In the genomic region with DNA sequence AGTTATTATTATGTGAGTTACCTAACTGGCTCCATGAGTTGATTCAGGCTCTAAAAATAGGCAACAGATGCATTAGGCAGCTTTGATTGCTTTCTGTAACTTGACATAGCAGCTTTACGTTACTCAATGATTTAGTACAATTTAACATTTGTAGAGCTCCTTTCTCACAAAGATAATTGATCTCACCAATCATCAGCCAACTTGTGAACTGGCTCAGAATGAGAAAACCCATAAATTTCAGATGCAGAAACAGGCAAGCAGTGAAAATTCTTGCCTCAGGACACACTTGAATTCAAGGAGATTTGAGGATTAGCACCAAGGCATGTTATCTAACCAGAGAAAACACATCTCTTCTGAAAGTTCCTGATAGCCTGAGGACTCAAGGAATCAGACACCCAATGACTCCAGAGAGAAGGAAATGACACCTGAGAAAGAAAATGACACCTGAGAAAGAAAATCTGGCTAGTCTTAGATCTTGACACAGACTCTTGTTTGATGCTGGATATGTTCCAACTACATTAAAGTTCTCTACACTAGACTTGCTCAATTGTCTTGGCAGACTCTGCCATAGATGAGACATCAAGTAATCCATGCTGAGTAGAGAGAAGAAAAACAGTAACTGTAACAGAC, we compare ENCODE assay signal across 10 cellular contexts.
DNase-seq lines count a peak whose midpoint lies in the region; ATAC-seq, FAIRE-seq and TF ChIP-seq lines count a peak whose summit lies in the region.
"Had no signal": no experiment of that assay in that cellular context is flagged by ENCODE, and none has a peak within 500 bp of the region (broad histone marks: within the 10 kb centered on the region; RNA-seq: fewer than 3 reads in every experiment).

No MANE protein-coding gene starts in this region.

- BruUV-seq in Caco-2 (replicated peaks; lab: Mats Ljungman, UMichigan) = no TSS peak

- H3K36me3 ChIP-seq in CD8-positive, alpha-beta T cell (ENCODE audit: insufficient read depth, low read length) = no peaks in the 10 kb centered on the region
- no peaks in the 10 kb centered on the region for H3K36me3 ChIP-seq in Caco-2 (ENCODE audit: control insufficient read depth, insufficient read depth, low read length)

- H3K4me3 Mint-ChIP-seq in CD8-positive, alpha-beta T cell = no peak overlapping the region
- H3K4me3 Mint-ChIP-seq in Caco-2 (ENCODE audit: unreplicated experiment) = no peak overlapping the region
- H3K4me3 Mint-ChIP-seq: neural crest cell had no signal

- H3K9me3 Mint-ChIP-seq in CD8-positive, alpha-beta T cell = no peaks in the 10 kb centered on the region
- no peaks in the 10 kb centered on the region for H3K9me3 Mint-ChIP-seq in Caco-2 (ENCODE audit: unreplicated experiment)
- H3K9me3 Mint-ChIP-seq: neural crest cell had no signal

- no peak overlapping the region for H3K4me3 ChIP-seq in CD8-positive, alpha-beta T cell (ENCODE audit: low read depth, low read length)
- no peak overlapping the region for H3K4me3 ChIP-seq in fibroblast of pulmonary artery (replicated peaks; ENCODE audit: low read depth, low read length)
- no peak overlapping the region for H3K4me3 ChIP-seq in Caco-2 (ENCODE audit: low read depth, low read length)

- H3K36me3 Mint-ChIP-seq in CD8-positive, alpha-beta T cell = no peaks in the 10 kb centered on the region
- no peaks in the 10 kb centered on the region for H3K36me3 Mint-ChIP-seq in Caco-2 (ENCODE audit: insufficient read depth, unreplicated experiment)

- no peak for TF ChIP-seq CTCF in CD8-positive, alpha-beta T cell (IDR thresholded peaks at IDR 0.05)
- TF ChIP-seq CTCF in fibroblast of pulmonary artery (IDR thresholded peaks at IDR 0.05; ENCODE audit: low read length, missing control alignments) = no peak
- no peak for TF ChIP-seq CTCF in Caco-2 (IDR thresholded peaks at IDR 0.05; ENCODE audit: insufficient read depth in 1 of 2, low read depth in 1 of 2, low read length in 1 of 2, severe bottlenecking in 1 of 2, unreplicated experiment in 1 of 2)

- no peak for FAIRE-seq in urothelium cell line (lab: Jason Lieb, UNC)

- ATAC-seq in CD8-positive, alpha-beta T cell = peak; percentile 66
- ATAC-seq in GM21717 (IDR thresholded peaks at IDR 0.05; ENCODE audit: unreplicated experiment) (peak; percentile 33), GM19463 (IDR thresholded peaks at IDR 0.05; ENCODE audit: unreplicated experiment) (no peak)

- H3K27me3 ChIP-seq in CD8-positive, alpha-beta T cell (ENCODE audit: insufficient read depth, low read length) = no peaks in the 10 kb centered on the region
- H3K27me3 ChIP-seq in Caco-2 (replicated peaks; ENCODE audit: control insufficient read depth, insufficient read depth, low read length) = no peaks in the 10 kb centered on the region

- no peak for DNase-seq in CD8-positive, alpha-beta T cell
- DNase-seq in NCI-H2171 treated with DMSO at 0.1 percent for 48 hours (lab: John Stamatoyannopoulos, UW) (peak; percentile 65), fibroblast of pulmonary artery (ENCODE audit: low read depth) (peak; percentile 86), urothelium cell line (ENCODE audit: low spot score) (no peak), posterior vena cava (ENCODE audit: low spot score) (no peak), Caco-2 (no peak)
- DNase-seq: NCI-H82 had no signal

- peaks cover 26% of the 10 kb centered on the region for H3K4me1 ChIP-seq in CD8-positive, alpha-beta T cell (ENCODE audit: insufficient read depth, low read length)
- no peaks in the 10 kb centered on the region for H3K4me1 ChIP-seq in Caco-2

- H3K4me1 Mint-ChIP-seq in CD8-positive, alpha-beta T cell (ENCODE audit: low read depth) = peaks cover 35% of the 10 kb centered on the region
- H3K4me1 Mint-ChIP-seq in Caco-2 (ENCODE audit: low read depth, unreplicated experiment) = no peaks in the 10 kb centered on the region
- H3K4me1 Mint-ChIP-seq: neural crest cell had no signal

- H3K27ac ChIP-seq in CD8-positive, alpha-beta T cell (ENCODE audit: low read depth, low read length) = no peak overlapping the region

- intact Hi-C loops in CD8-positive, alpha-beta T cell (cut with DNase I, micrococcal nuclease) = loop anchor here in 1 of 2 experiments (10.0 kb wide), 1 partner anchor 49 kb away; no protein-coding TSS in a partner anchor
- intact Hi-C loops in posterior vena cava (cut with DNase I) = no loop called here
- intact Hi-C loops in Caco-2 (cut with micrococcal nuclease; ENCODE audit: unreplicated experiment) = no loop called here

- H3K27ac Mint-ChIP-seq in CD8-positive, alpha-beta T cell = peak overlapping the region; percentile 9
- H3K27ac Mint-ChIP-seq in Caco-2 (ENCODE audit: unreplicated experiment) = no peak overlapping the region

- POLR2A ChIA-PET in CD8-positive, alpha-beta T cell (lab: Charles Lee) = no interaction called here
- POLR2A ChIA-PET in Caco-2 (lab: Charles Lee) = no interaction called here

- no peaks in the 10 kb centered on the region for H3K9me3 ChIP-seq in CD8-positive, alpha-beta T cell (ENCODE audit: low read length)
- H3K9me3 ChIP-seq in Caco-2 = no peaks in the 10 kb centered on the region

- H3K27me3 Mint-ChIP-seq in CD8-positive, alpha-beta T cell (ENCODE audit: low read depth) = no peaks in the 10 kb centered on the region
- H3K27me3 Mint-ChIP-seq in Caco-2 (ENCODE audit: insufficient read depth, unreplicated experiment) = peaks cover 2% of the 10 kb centered on the region

- CTCF ChIA-PET in CD8-positive, alpha-beta T cell (lab: Charles Lee) = interaction anchor here (0.6 kb wide), 1 partner anchor 424 kb away, joined by 6 read pairs; no protein-coding TSS in a partner anchor
- CTCF ChIA-PET in Caco-2 (lab: Charles Lee) = no interaction called here

Comparison
In these comparisons a context has a peak if more than half of its experiments do, and no peak if none do; other contexts are left out.
1. DNase-seq: peak in NCI-H2171 treated with DMSO at 0.1 percent for 48 hours (single experiment) and fibroblast of pulmonary artery (single experiment); none in CD8-positive, alpha-beta T cell (0 of 7), urothelium cell line (single experiment), posterior vena cava (single experiment) and Caco-2 (0 of 2).